Comparison of ENCODE assay signal across 21 cellular contexts in the genomic region with DNA sequence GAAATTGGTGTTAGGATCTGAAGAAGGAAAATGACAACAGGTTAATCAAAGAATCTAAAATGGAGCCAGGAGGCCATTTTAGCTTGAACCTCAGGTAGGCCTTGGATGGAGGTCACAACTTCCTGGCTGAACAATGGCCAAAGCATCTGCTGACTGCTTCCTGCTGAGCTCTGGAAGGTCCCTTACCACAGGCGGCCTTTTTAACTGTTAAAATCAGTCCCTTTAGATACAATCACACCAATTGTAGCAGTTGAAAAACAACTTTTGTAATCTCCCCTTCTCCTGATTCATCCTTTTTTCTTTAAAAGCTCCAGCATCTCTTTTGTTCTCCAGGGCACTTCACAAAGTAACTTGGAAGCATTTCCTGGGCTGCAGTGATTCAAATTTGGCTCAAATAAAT.
DNase-seq lines count a peak whose midpoint lies in the region; ATAC-seq, FAIRE-seq and TF ChIP-seq lines count a peak whose summit lies in the region.
"Had no signal": no experiment of that assay in that cellular context is flagged by ENCODE, and none has a peak within 500 bp of the region (broad histone marks: within the 10 kb centered on the region; RNA-seq: fewer than 3 reads in every experiment).

No MANE protein-coding gene starts in this region.

- peak; percentile 7 for DNase-seq in ELF-1 (ENCODE audit: low read depth, low spot score)
- DNase-seq in endothelial cell of umbilical vein (ENCODE audit: low read depth, low spot score), result no peak
- peak; percentile 9 for DNase-seq in kidney tubule cell (ENCODE audit: low spot score)
- DNase-seq in NCI-H2196 (lab: John Stamatoyannopoulos, UW; ENCODE audit: unreplicated experiment), result no peak
- no peak for DNase-seq in right atrium auricular region (ENCODE audit: low spot score)
- DNase-seq: 8988T; Calu3; CD4-positive, alpha-beta memory T cell; DMS53; MV-4-11; NCI-H1417; NCI-H2029; NCI-H2171 treated with DMSO at 0.1 percent for 48 hours; NCI-H510A; NCI-H82 had no signal

- no peak for ATAC-seq in GM18520 (IDR thresholded peaks at IDR 0.05; ENCODE audit: unreplicated experiment)
- no peak for ATAC-seq in GM19452 (IDR thresholded peaks at IDR 0.05; ENCODE audit: unreplicated experiment)
- ATAC-seq: Panc1, Right ventricle myocardium inferior had no signal

- H3K4me1 ChIP-seq in endothelial cell of umbilical vein (ENCODE audit: control insufficient read depth, extremely low read depth, insufficient read depth, low read length) (no peaks in the 10 kb centered on the region), right atrium auricular region (no peaks in the 10 kb centered on the region)

- no peak for TF ChIP-seq EP300 in Ishikawa (IDR thresholded peaks at IDR 0.05; ENCODE audit: borderline replicate concordance)

- intact Hi-C loops in endothelial cell of umbilical vein (cut with micrococcal nuclease), result no loop called here

- H3K9ac ChIP-seq in endothelial cell of umbilical vein (replicated peaks; ENCODE audit: extremely low read depth, insufficient read depth, low read length), result no peak overlapping the region

- H3K36me3 ChIP-seq in endothelial cell of umbilical vein (ENCODE audit: control insufficient read depth in 2 of 2, extremely low read depth in 1 of 2, insufficient read depth in 2 of 2, low read length in 2 of 2) (no peaks in the 10 kb centered on the region), right atrium auricular region (no peaks in the 10 kb centered on the region)

- dilution Hi-C loops in endothelial cell of umbilical vein (cut with MboI; ENCODE audit: extremely low pct_ligation_motif_present, low sequenced_read_pairs), result no loop called here

- no peak for TF ChIP-seq RAD21 in Ishikawa (IDR thresholded peaks at IDR 0.05; ENCODE audit: low read depth)

- no peaks in the 10 kb centered on the region for H4K20me1 ChIP-seq in endothelial cell of umbilical vein (replicated peaks; ENCODE audit: control insufficient read depth, extremely low read depth, insufficient read depth, low read length)

- no peak for TF ChIP-seq CTCF in endothelial cell of umbilical vein (IDR thresholded peaks at IDR 0.05; ENCODE audit: extremely low read depth in 1 of 2, insufficient read depth in 1 of 2, low read depth in 1 of 2, low read length in 2 of 2)
- no peak for TF ChIP-seq CTCF in right atrium auricular region (IDR thresholded peaks at IDR 0.05)

- POLR2A ChIA-PET in endothelial cell of umbilical vein (lab: Charles Lee), result no interaction called here

- H3K27me3 ChIP-seq in endothelial cell of umbilical vein (ENCODE audit: control insufficient read depth in 2 of 2, insufficient read depth in 2 of 2, low read length in 2 of 2) (no peaks in the 10 kb centered on the region), right atrium auricular region (no peaks in the 10 kb centered on the region)

- TF ChIP-seq POLR2A in endothelial cell of umbilical vein (IDR thresholded peaks at IDR 0.05; ENCODE audit: low read depth, low read length), result no peak

- H3K9me1 ChIP-seq in endothelial cell of umbilical vein (replicated peaks; ENCODE audit: control insufficient read depth, extremely low read depth, insufficient read depth, low read length), result peaks cover 2% of the 10 kb centered on the region

- CTCF ChIA-PET in endothelial cell of umbilical vein (lab: Charles Lee), result no interaction called here

- H3K4me2 ChIP-seq in endothelial cell of umbilical vein (ENCODE audit: insufficient read depth, low read length), result no peak overlapping the region

- H3K9me3 ChIP-seq in endothelial cell of umbilical vein (replicated peaks; ENCODE audit: control insufficient read depth, insufficient read depth, low read length), result no peaks in the 10 kb centered on the region
- H3K9me3 ChIP-seq in right atrium auricular region, result no peaks in the 10 kb centered on the region

- H3K4me3 ChIP-seq in endothelial cell of umbilical vein (replicated peaks in 1 of 3; ENCODE audit: insufficient read depth in 1 of 3, low read depth in 1 of 3, low read length in 3 of 3) (no peak overlapping the region), right atrium auricular region (no peak overlapping the region)

- no peaks in the 10 kb centered on the region for H3K79me2 ChIP-seq in endothelial cell of umbilical vein (ENCODE audit: control insufficient read depth, insufficient read depth, low read length)

- no peak overlapping the region for H3K27ac ChIP-seq in endothelial cell of umbilical vein (ENCODE audit: insufficient read depth, low read depth, low read length)
- H3K27ac ChIP-seq in right atrium auricular region, result no peak overlapping the region

- no peak overlapping the region for H2AFZ ChIP-seq in endothelial cell of umbilical vein (ENCODE audit: low read depth, low read length)

- peak; percentile 21 for FAIRE-seq in endothelial cell of umbilical vein (lab: Jason Lieb, UNC)
- FAIRE-seq: GM18507 had no signal

- BruUV-seq in endothelial cell of umbilical vein (replicated peaks; lab: Mats Ljungman, UMichigan), result no TSS peak

TF ChIP-seq in Ishikawa, 13 proteins besides CTCF, POLR2A, EP300 and RAD21:
- TF ChIP-seq YY1 (IDR thresholded peaks at IDR 0.05; ENCODE audit: low read depth) (peak; percentile 52; the same call in 1 of the 2 replicates), NFIC (IDR thresholded peaks at IDR 0.05) (no peak), TAF1 (IDR thresholded peaks at IDR 0.05; ENCODE audit: low read depth) (no peak), TCF12 (IDR thresholded peaks at IDR 0.05; ENCODE audit: low read depth) (no peak), CREB1 (IDR thresholded peaks at IDR 0.05; ENCODE audit: low read depth) (no peak), CEBPB (IDR thresholded peaks at IDR 0.05) (no peak)
- TF ChIP-seq, protein P1, sequence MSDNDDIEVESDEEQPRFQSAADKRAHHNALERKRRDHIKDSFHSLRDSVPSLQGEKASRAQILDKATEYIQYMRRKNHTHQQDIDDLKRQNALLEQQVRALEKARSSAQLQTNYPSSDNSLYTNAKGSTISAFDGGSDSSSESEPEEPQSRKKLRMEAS (IDR thresholded peaks at IDR 0.05), result no peak
- TF ChIP-seq, protein P2, sequence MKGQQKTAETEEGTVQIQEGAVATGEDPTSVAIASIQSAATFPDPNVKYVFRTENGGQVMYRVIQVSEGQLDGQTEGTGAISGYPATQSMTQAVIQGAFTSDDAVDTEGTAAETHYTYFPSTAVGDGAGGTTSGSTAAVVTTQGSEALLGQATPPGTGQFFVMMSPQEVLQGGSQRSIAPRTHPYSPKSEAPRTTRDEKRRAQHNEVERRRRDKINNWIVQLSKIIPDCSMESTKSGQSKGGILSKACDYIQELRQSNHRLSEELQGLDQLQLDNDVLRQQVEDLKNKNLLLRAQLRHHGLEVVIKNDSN (IDR thresholded peaks at IDR 0.05), result no peak

TF ChIP-seq in endothelial cell of umbilical vein, 7 proteins besides CTCF, POLR2A, EP300 and RAD21:
- TF ChIP-seq, protein P1 (IDR thresholded peaks at IDR 0.05; ENCODE audit: insufficient read depth, insufficient read length), result no peak
- TF ChIP-seq MYC (IDR thresholded peaks at IDR 0.05; ENCODE audit: low read depth, low read length) (no peak), JUN (IDR thresholded peaks at IDR 0.05; ENCODE audit: borderline replicate concordance, insufficient read depth, insufficient read length, low read depth) (no peak), GATA2 (IDR thresholded peaks at IDR 0.05; ENCODE audit: insufficient read depth, insufficient read length, low read depth, low read length) (no peak), FOS (IDR thresholded peaks at IDR 0.05; ENCODE audit: borderline replicate concordance, insufficient read depth, low read length) (no peak), POLR2AphosphoS5 (IDR thresholded peaks at IDR 0.05; ENCODE audit: insufficient read depth, low read depth, low read length) (no peak), EZH2 (IDR thresholded peaks at IDR 0.05; ENCODE audit: borderline replicate concordance, low read depth, low read length, severe bottlenecking) (no peak)

Comparison
In these comparisons a context has a peak if more than half of its experiments do, and no peak if none do; other contexts are left out.
1. DNase-seq: peak in ELF-1 (single experiment) and kidney tubule cell (single experiment); none in endothelial cell of umbilical vein (single experiment), NCI-H2196 (single experiment) and right atrium auricular region (single experiment).